Comparison of ENCODE assay signal across 12 cellular contexts in the genomic region with DNA sequence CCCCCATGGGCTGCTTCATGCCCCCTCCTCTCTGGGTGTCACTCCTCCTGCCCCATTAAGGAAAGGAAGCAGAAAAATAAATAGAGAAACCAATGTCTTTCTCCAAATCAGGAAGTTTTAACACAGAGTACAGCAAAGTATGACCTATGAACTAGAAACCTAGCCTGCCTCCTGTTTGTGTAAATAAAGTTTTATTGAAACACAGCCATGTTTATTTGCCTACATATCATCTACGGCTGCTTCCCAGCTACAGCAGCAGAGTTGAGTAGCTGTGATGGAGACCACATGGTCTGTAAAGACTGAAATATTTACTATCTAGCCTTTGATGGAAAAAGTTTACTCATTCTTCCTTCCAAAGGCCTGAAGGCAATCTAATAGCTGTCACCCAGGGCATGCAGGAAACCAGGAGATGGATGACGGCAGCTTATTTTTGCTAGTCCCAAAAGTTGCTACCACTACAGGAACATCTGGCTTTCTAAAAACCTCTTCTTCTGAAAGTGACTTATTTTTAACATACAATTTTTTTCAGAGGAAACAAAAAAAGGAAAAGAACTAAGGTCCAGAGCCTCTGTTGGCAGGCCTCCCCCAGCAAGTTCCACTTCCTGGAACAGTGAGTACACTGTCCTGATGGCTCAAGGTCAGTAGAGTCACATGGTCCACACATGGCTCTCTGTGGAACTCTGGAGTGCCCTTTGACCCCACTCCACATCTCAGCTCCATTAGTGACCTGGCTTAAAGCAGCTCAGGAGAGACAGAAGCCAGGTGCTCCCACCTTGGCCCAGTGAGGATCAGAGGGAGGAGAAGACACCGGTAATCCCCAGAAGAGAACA.
"Had no signal": no experiment of that assay in that cellular context is flagged by ENCODE, and none has a peak within 500 bp of the region (broad histone marks: within the 10 kb centered on the region; RNA-seq: fewer than 3 reads in every experiment).

No MANE protein-coding gene starts in this region.

- H3K4me3 ChIP-seq: breast epithelium, tibial nerve had no signal

- H3K36me3 ChIP-seq: breast epithelium, tibial nerve had no signal

- H3K9me3 ChIP-seq: breast epithelium, tibial nerve had no signal

- DNase-seq: activated CD4-positive, alpha-beta T cell treated with anti-CD3 and anti-CD28 coated beads, Interleukin-2, amount 50 U/mL, for 1 hour; activated effector memory CD4-positive, alpha-beta T cell treated with Interleukin-2 at 50 U/mL for 16 hours; activated T-cell treated with anti-CD3 and anti-CD28 coated beads, Interleukin-2, amount 50 U/mL, for 24 hours; effector CD4-positive, alpha-beta T cell; foreskin keratinocyte; kidney glomerular epithelial cell; nucleus accumbens had no signal

- H3K27me3 ChIP-seq: breast epithelium, foreskin keratinocyte, tibial nerve had no signal

- H3K4me1 ChIP-seq: breast epithelium, foreskin keratinocyte, tibial nerve had no signal

- FAIRE-seq: endothelial cell of umbilical vein had no signal

- H3K27ac ChIP-seq: foreskin keratinocyte, tibial nerve had no signal

- ATAC-seq: foreskin keratinocyte; natural killer cell treated with Interleukin-12 subunit alpha and Interleukin-12 subunit beta and Interleukin-15 and Interleukin-18, amount 100 ng/mL, for 72 hours; stimulated activated effector memory CD8-positive, alpha-beta T cell treated with anti-CD3 and anti-CD28 coated beads, Interleukin-12 subunit alpha, Interleukin-12 subunit beta, amount 100 ng/mL, for 72 hours had no signal
